Comparison of ENCODE assay signal across 8 cellular contexts in the genomic region with DNA sequence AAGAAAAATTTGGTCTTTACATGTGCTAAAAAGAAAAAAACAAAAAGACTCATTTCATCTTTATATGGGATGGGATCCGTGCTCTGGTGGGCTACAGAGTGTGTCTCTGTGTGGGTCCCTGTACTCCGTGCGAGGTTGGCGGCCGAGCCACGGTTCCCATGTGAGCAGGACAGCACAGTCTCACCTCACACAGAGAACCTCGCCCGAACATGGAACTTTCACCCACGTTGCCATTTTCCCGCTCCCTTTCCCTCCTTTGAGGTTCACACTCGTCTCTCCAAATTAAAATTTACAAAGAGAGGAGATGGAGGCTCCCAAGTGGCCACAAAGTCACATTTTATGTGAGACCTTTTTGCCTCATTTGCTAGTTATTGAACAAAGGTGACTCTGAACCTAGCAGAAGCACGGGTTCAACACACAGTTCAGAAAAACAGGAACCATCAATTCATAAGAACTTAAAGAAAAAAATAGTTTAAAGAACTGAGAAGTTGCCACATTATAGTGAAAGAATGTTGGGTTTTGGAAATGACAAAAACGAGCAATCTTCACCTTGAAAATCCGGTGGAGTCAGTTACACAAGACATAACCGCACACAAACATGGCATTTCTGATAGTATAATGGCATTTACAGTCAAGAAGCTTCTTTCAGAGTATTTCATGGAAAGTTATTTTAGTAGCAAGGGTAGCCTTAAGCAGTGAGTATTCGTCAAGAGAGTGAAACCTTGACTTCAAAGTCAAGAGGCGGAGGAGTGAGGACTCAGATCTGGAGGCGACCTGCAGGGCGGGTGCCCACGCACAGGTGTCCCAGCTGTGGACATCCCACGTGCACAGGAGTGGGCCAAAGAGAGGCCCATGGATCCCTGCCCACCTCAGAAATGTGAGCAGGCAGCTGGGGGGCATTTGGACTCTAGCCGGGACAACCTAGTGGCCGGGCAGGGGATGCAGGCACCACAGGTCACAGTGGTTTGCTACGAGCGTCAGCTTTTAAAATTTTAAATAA.
DNase-seq lines count a peak whose midpoint lies in the region; ATAC-seq and TF ChIP-seq lines count a peak whose summit lies in the region.
"Not testable (repeated sequence)": the region's sequence is repeated elsewhere in the genome, so short reads cannot be mapped to it uniquely, and the experiment has no call there.

No MANE protein-coding gene starts in this region.

- CTCF ChIA-PET in GM10248 (lab: Yijun Ruan, JAX); activated B cell treated with CpG ODN at 0.5 μM for 24 hours (lab: Charles Lee): not testable (repeated sequence)

- H3K36me3 ChIP-seq in H7 (replicated peaks; ENCODE audit: control insufficient read depth, insufficient read depth, low read length): not testable (repeated sequence)

- POLR2A ChIA-PET in GM10248 (lab: Yijun Ruan, JAX): not testable (repeated sequence)
- POLR2A ChIA-PET in activated B cell treated with CpG ODN at 0.5 μM for 24 hours (lab: Charles Lee): interaction anchor here (0.6 kb wide), 1 partner anchor 532 kb away, joined by 3 read pairs; no protein-coding TSS in a partner anchor

- H3K27ac Mint-ChIP-seq in activated B cell treated with CpG ODN at 0.5 μM for 24 hours: peak overlapping the region; percentile 80

- H3K27me3 Mint-ChIP-seq in activated B cell treated with CpG ODN at 0.5 μM for 24 hours: not testable (repeated sequence)

- not testable (repeated sequence) for H3K4me3 ChIP-seq in H7 (ENCODE audit: insufficient read depth, low read depth, low read length)

- peak; percentile 15 for DNase-seq in GM10248 (ENCODE audit: extremely low spot score)
- peak; percentile 52 for DNase-seq in H7
- not testable (repeated sequence) for DNase-seq in activated B cell treated with CpG ODN at 0.5 μM for 24 hours; erythroblast (lab: John Stamatoyannopoulos, UW)
- DNase-seq in activated effector memory CD4-positive, alpha-beta T cell treated with anti-CD3 and anti-CD28 coated beads, Interleukin-2, amount 50 U/mL, for 16 hours: peak; percentile 83
- peak; percentile 54 to 72 for DNase-seq in stimulated activated CD4-positive, alpha-beta T cell treated with anti-CD3 and anti-CD28 coated beads, Interleukin-4, amount 100 ng/mL, for 4 hours

- peak; percentile 27 for TF ChIP-seq POLR2A in erythroblast (IDR thresholded peaks at IDR 0.05; ENCODE audit: low read length)

- H3K4me3 Mint-ChIP-seq in activated B cell treated with CpG ODN at 0.5 μM for 24 hours: peak overlapping the region; percentile 68

- not testable (repeated sequence) for H3K9me3 Mint-ChIP-seq in activated B cell treated with CpG ODN at 0.5 μM for 24 hours

- H3K27me3 ChIP-seq in H7 (ENCODE audit: control insufficient read depth, insufficient read depth, low read length): not testable (repeated sequence)

- H3K36me3 Mint-ChIP-seq in activated B cell treated with CpG ODN at 0.5 μM for 24 hours (ENCODE audit: low read depth): not testable (repeated sequence)

- not testable (repeated sequence) for TF ChIP-seq CTCF in GM10248 (IDR thresholded peaks at IDR 0.05; ENCODE audit: control extremely low read depth, extremely low read depth, low read depth, missing control alignments); activated B cell treated with CpG ODN at 0.5 μM for 24 hours (IDR thresholded peaks at IDR 0.05)

- intact Hi-C loops in activated B cell treated with CpG ODN at 0.5 μM for 24 hours (cut with micrococcal nuclease): loop anchor here (10.0 kb wide), 1 partner anchor 544 kb away; a partner anchor contains a TSS

- peaks cover 35% of the 10 kb centered on the region for H3K4me1 Mint-ChIP-seq in activated B cell treated with CpG ODN at 0.5 μM for 24 hours

- ATAC-seq in GM18907 (IDR thresholded peaks at IDR 0.05; ENCODE audit: unreplicated experiment) (peak; percentile 29), HG03342 (IDR thresholded peaks at IDR 0.05; ENCODE audit: unreplicated experiment) (peak; percentile 34), activated B cell treated with CpG ODN at 0.5 μM for 24 hours (ENCODE audit: low read depth) (peak; percentile 12)
